8 cellular contexts compared by ENCODE assay signal in the genomic region with DNA sequence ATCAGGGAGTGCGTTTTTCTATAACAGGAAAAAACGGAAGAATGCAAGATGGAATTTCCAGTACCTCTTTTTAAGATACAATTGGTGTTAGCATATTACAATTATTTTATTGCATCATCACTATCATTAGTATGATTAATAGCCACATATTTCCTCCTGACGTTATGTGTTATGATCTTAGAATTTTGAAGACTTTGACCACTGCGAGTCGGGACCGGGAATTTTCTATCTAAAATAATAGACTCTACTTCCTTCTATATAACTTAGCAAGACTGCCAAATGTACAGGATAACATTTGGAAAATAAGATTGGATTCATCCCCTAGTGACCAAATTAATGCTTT. TPM values are rescaled to one million over a fixed set of nuclear protein-coding genes. Genes with fewer than 3 reads are reported as not detected.
DNase-seq lines count a peak whose midpoint lies in the region; ATAC-seq, FAIRE-seq and TF ChIP-seq lines count a peak whose summit lies in the region.

No MANE protein-coding gene starts in this region.

- TF ChIP-seq RAD21 in GM12878 (IDR thresholded peaks at IDR 0.05; ENCODE audit: insufficient read depth, low read depth, low read length) (no peak), liver (IDR thresholded peaks at IDR 0.05) (no peak)

- H2AFZ ChIP-seq in GM12878 (ENCODE audit: control insufficient read depth, low read depth, low read length), result peak overlapping the region; percentile 92

- CTCF ChIA-PET in HEK293 (lab: Yijun Ruan, JAX) (interaction anchor here (1.0 kb wide), 1 partner anchor 10 kb away, joined by 3 read pairs; no protein-coding TSS in a partner anchor), GM12878 (lab: Yijun Ruan, JAX) (interaction anchor here (1.0 kb wide), 1 partner anchor 9 kb away, joined by 5 read pairs; no protein-coding TSS in a partner anchor)

- BruUV-seq in GM12878 (replicated peaks; lab: Mats Ljungman, UMichigan), result no TSS peak

- POLR2A ChIA-PET in HEK293 (lab: Yijun Ruan, JAX) (interaction anchor here (0.6 to 1.4 kb wide), 9 partner anchors 8 to 426 kb away, joined by 3 to 11 read pairs (median 6); partner anchors contain the start of genes ATL1, DMAC2L, L2HGDH and TRIM9), GM12878 (lab: Charles Lee) (interaction anchor here (1.4 kb wide), 1 partner anchor 9 kb away, joined by 6 read pairs; no protein-coding TSS in a partner anchor)

- H3K36me3 ChIP-seq in HEK293 (ENCODE audit: control insufficient read depth in 2 of 2, insufficient read depth in 1 of 2, low read length in 2 of 2) (peaks cover 0 to 8% of the 10 kb centered on the region in 2 experiments; a peak in 1 of 3 replicates), GM12878 (ENCODE audit: control insufficient read depth in 2 of 2, insufficient read depth in 2 of 2, low read length in 1 of 2) (no peaks in the 10 kb centered on the region), liver (ENCODE audit: control insufficient read depth in 4 of 4, insufficient read depth in 3 of 4, low read depth in 1 of 4, low read length in 3 of 4) (peaks cover 0 to 1% (median 0%) of the 10 kb centered on the region in 4 donors), thymus (ENCODE audit: control insufficient read depth, insufficient read depth) (no peaks in the 10 kb centered on the region)

- H3K4me1 ChIP-seq in HEK293 (ENCODE audit: control insufficient read depth, insufficient read depth, low read length) (peaks cover 6% of the 10 kb centered on the region; the same call in 1 of the 2 replicates), GM12878 (ENCODE audit: control insufficient read depth, insufficient read depth, low read length) (no peaks in the 10 kb centered on the region), liver (ENCODE audit: control insufficient read depth in 4 of 4, insufficient read depth in 4 of 4, low read length in 3 of 4) (peaks cover 0 to 10% (median 5%) of the 10 kb centered on the region in 4 donors), thymus (ENCODE audit: control insufficient read depth, insufficient read depth, low read length) (no peaks in the 10 kb centered on the region)

- intact Hi-C loops in GM12878 (cut with micrococcal nuclease; ENCODE audit: unreplicated experiment), result loop anchor here (5.0 kb wide), 4 partner anchors 43 to 1047 kb away; partner anchors contain the start of genes MGAT2 and RPL36AL

- H3K9ac ChIP-seq in GM12878 (ENCODE audit: control insufficient read depth, insufficient read depth, low read length) (no peak overlapping the region), liver (ENCODE audit: low read depth in 1 of 2, low read length in 2 of 2) (peak overlapping the region; percentile 64 to 74)

- no peak for ATAC-seq in GM12878
- ATAC-seq in GM18517 (IDR thresholded peaks at IDR 0.05; ENCODE audit: unreplicated experiment), result no peak
- ATAC-seq in HG03457 (IDR thresholded peaks at IDR 0.05; ENCODE audit: unreplicated experiment), result no peak

- H3K4me2 ChIP-seq in GM12878 (ENCODE audit: control insufficient read depth, insufficient read depth), result peak overlapping the region; percentile 72

- in situ Hi-C loops in GM12878 (cut with MboI), result no loop called here

- peak overlapping the region; percentile 98 for H3K27ac ChIP-seq in HEK293 (ENCODE audit: extremely low read depth, low read depth, low read length)
- H3K27ac ChIP-seq in GM12878 (ENCODE audit: control insufficient read depth, insufficient read depth), result no peak overlapping the region
- peak overlapping the region; percentile 78 to 89 for H3K27ac ChIP-seq in liver (ENCODE audit: low read depth in 1 of 2, low read length in 2 of 2)
- H3K27ac ChIP-seq in thymus (ENCODE audit: low read depth), result no peak overlapping the region

- TF ChIP-seq EP300 in GM12878 (IDR thresholded peaks at IDR 0.05; ENCODE audit: borderline replicate concordance in 1 of 2, control insufficient read depth in 1 of 2, low read depth in 2 of 2, low read length in 2 of 2), result no peak

- SMC1A ChIA-PET in GM12878 (lab: Charles Lee; ENCODE audit: uncharacterized antibody, unreplicated experiment), result interaction anchor here (1.0 kb wide), 1 partner anchor 20 kb away, joined by 3 read pairs; no protein-coding TSS in a partner anchor

- FAIRE-seq in GM12878 (lab: Jason Lieb, UNC), result no peak

- peaks cover 38% of the 10 kb centered on the region for H3K79me2 ChIP-seq in GM12878 (ENCODE audit: control insufficient read depth, insufficient read depth, low read length)

- H3K9me3 ChIP-seq in HEK293 (ENCODE audit: control insufficient read depth, insufficient read depth, low read depth, low read length) (no peaks in the 10 kb centered on the region), GM12878 (replicated peaks; ENCODE audit: control insufficient read depth, insufficient read depth, low read length) (no peaks in the 10 kb centered on the region), liver (ENCODE audit: control insufficient read depth in 4 of 4, low read length in 3 of 4) (no peaks in the 10 kb centered on the region), thymus (ENCODE audit: control insufficient read depth) (no peaks in the 10 kb centered on the region)

- H3K27me3 ChIP-seq in GM12878 (replicated peaks in 1 of 2; ENCODE audit: control insufficient read depth in 2 of 2, insufficient read depth in 2 of 2, low read length in 1 of 2) (no peaks in the 10 kb centered on the region), liver (ENCODE audit: control insufficient read depth in 4 of 4, insufficient read depth in 4 of 4, low read length in 3 of 4) (no peaks in the 10 kb centered on the region), thymus (ENCODE audit: control insufficient read depth, insufficient read depth) (no peaks in the 10 kb centered on the region)

- DNase-seq in GM12878 (ENCODE audit: low read depth, low spot score), result no peak
- no peak for DNase-seq in cerebellar nuclear complex (lab: John Stamatoyannopoulos, UW)
- no peak for DNase-seq in superior temporal gyrus (ENCODE audit: extremely low spot score)

- H4K20me1 ChIP-seq in GM12878 (ENCODE audit: control insufficient read depth, insufficient read depth), result no peaks in the 10 kb centered on the region

- peak overlapping the region; percentile 80 for H3K4me3 ChIP-seq in HEK293 (ENCODE audit: low read depth, low read length)
- peak overlapping the region; percentile 90 for H3K4me3 ChIP-seq in GM12878
- peak overlapping the region; percentile 70 to 91 (median 71) for H3K4me3 ChIP-seq in liver (ENCODE audit: low read depth in 1 of 3, low read length in 3 of 3)
- peak overlapping the region; percentile 84 for H3K4me3 ChIP-seq in thymus (ENCODE audit: low read length)

- no peak for TF ChIP-seq POLR2A in GM12878 (IDR thresholded peaks at IDR 0.05; ENCODE audit: low read depth, low read length)

- RAD21 ChIA-PET in GM12878 (lab: Charles Lee; ENCODE audit: unreplicated experiment), result no interaction called here

- no peak for TF ChIP-seq CTCF in HEK293 (tag by site-specific recombination; IDR thresholded peaks at IDR 0.05)
- no peak for TF ChIP-seq CTCF in GM12878 (IDR thresholded peaks at IDR 0.05 in 2 of 3, conservative IDR thresholded peaks at IDR 0.05 in 1 of 3; ENCODE audit: control insufficient read depth in 2 of 3, extremely low read depth in 1 of 3, insufficient read depth in 1 of 3, low read depth in 3 of 3, low read length in 3 of 3)
- TF ChIP-seq CTCF in liver (IDR thresholded peaks at IDR 0.05; ENCODE audit: low read depth, low read length, missing input control), result no peak

- WGBS in GM12878 (ENCODE audit: insufficient coverage, insufficient replicate concordance, low lambda C conversion rate, missing lambda C conversion rate), result 41% methylated on average over 6 of the region's 6 CpGs
- 24% methylated on average over 6 of the region's 6 CpGs for WGBS in liver
- WGBS in thymus, result 31% methylated on average over 6 of the region's 6 CpGs

TF ChIP-seq in HEK293, 187 proteins besides CTCF, POLR2A, EP300 and RAD21 (continues in another document):
- no peak for TF ChIP-seq GLI2 (tag by site-specific recombination; IDR thresholded peaks at IDR 0.05; ENCODE audit: borderline replicate concordance, low read depth)
- no peak for TF ChIP-seq ZNF561 (tag by site-specific recombination; IDR thresholded peaks at IDR 0.05; ENCODE audit: borderline replicate concordance)
- no peak for TF ChIP-seq ZNF433 (tag by site-specific recombination; IDR thresholded peaks at IDR 0.05; ENCODE audit: low read depth)
- no peak for TF ChIP-seq ZNF140 (tag by site-specific recombination; IDR thresholded peaks at IDR 0.05)

TF ChIP-seq in GM12878, 131 proteins besides CTCF, POLR2A, EP300 and RAD21 (continues in another document):
- TF ChIP-seq TAF1 (IDR thresholded peaks at IDR 0.05; ENCODE audit: borderline replicate concordance, low read depth, low read length) (no peak), BMI1 (IDR thresholded peaks at IDR 0.05; ENCODE audit: borderline replicate concordance) (no peak)

RNA-seq across cellular contexts. Expression of gene SAV1, which starts 0.7 kb away (rescaled TPM):
- 42.6 and 46.4 TPM in 2 replicates for total RNA-seq in GM12878 (2013; cell fraction: nucleolus; rRNA removed)
- total RNA-seq in GM12878 (2014; rRNA removed) (16.9 and 19.9 TPM in 2 replicates), GM12878 (2014; rRNA removed; fragmentation: Illumina TruSeq; extraction: Trizol) (20.4 and 21.1 TPM in 2 replicates), GM12878 (2021) (21.1 and 24.9 TPM in 2 replicates), liver (10 to 100 TPM in 1 of 2 donors, 1 to 10 TPM in 1; 9.5 to 14.0 TPM)
- 23.4 TPM for polyA plus RNA-seq in GM12878 (2011; ENCODE audit: low read depth)
- polyA plus RNA-seq in GM12878 (2011; rRNA removed) (18.5 and 29.3 TPM in 2 replicates), GM12878 (2014; fragmentation: Illumina TruSeq; extraction: Trizol) (22.3 and 33.3 TPM in 2 replicates), GM12878 (2014; fragmentation: Nextera tagmentation; extraction: Ambion mirVana) (10 to 100 TPM; 10.1 to 15.1 TPM), GM12878 (2014; rRNA removed) (17.6 and 20.4 TPM in 2 replicates), GM12878 (2016; fragmentation: Nextera tagmentation; extraction: Ambion mirVana) (10 to 100 TPM; 25.1 to 29.1 TPM), liver (1 to 10 TPM; 4.9 to 6.3 TPM), thymus (25.9 TPM)
- 8.8 and 9.7 TPM in 2 replicates for polyA plus RNA-seq in GM12878 (2011; cell fraction: cytosol; rRNA removed)
- polyA plus RNA-seq in GM12878 (2011; cell fraction: nucleus; rRNA removed), result 4.5 and 6.4 TPM in 2 replicates
- polyA plus RNA-seq in GM12878 (2012), result 16.8 and 20.0 TPM in 2 replicates
- polyA minus RNA-seq in GM12878 (2011; rRNA and poly(A)+ RNA removed), result 12.9 and 15.9 TPM in 2 replicates
- polyA minus RNA-seq in GM12878 (2011; cell fraction: cytosol; rRNA and poly(A)+ RNA removed), result 6.9 TPM in 2 replicates
- 8.5 and 12.5 TPM in 2 replicates for polyA minus RNA-seq in GM12878 (2011; cell fraction: nucleus; rRNA and poly(A)+ RNA removed)

Comparison
In these comparisons a context has a peak if more than half of its experiments do, and no peak if none do; other contexts are left out.
1. H3K27ac ChIP-seq: peak in HEK293 (single experiment) and liver (2 of 2); none in GM12878 (single experiment) and thymus (single experiment).
2. Peak in every context shown above with its lines, with median percentiles within 50 percentile points of each other: H3K4me3 ChIP-seq.